13 cellular contexts compared by ENCODE assay signal in the genomic region with DNA sequence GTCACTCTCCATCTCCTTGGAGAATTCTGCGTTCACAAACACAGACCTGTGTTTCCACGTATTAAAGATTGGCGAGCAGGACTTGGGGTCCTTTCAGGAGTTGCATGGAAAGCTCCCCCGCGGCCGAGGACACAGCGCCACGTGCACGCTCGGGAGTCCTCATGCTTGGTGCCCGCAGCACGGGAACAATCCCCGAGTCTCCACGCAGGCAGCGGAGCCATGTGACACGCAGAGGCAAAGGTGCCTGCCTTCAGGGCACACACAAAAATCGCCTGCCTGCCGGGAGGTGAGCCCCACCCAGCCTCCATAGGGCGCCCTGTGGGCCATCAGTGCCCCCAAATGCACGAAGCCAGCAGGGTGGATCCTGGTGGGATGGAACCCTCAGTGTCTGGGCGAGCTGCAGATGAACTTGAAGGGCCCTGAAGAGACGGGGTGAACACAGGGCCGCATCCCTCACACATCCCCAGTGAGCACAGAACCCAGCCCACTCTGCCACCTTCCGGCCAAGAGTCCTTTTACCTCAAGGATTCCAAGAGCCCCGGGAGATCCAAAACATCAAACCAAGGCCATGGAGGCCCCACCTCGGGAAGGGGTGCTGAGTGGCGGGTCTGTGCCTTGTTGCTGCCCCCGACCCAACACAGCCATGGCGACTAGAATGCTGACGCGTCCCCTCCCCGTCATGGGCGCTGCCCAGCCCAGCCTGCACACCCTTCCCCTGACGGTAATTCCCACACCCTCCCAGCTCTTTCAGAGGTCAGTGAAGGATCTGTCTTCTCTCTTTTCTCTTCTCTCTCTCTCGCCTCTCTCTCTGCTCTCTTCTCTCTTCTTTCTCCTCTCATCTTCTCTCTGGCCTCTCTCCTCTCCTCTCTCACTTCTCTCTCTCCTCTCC. TPM values are rescaled to one million over a fixed set of nuclear protein-coding genes. Genes with fewer than 3 reads are reported as not detected.
DNase-seq lines count a peak whose midpoint lies in the region; ATAC-seq and TF ChIP-seq lines count a peak whose summit lies in the region.
"Had no signal": no experiment of that assay in that cellular context is flagged by ENCODE, and none has a peak within 500 bp of the region (broad histone marks: within the 10 kb centered on the region; RNA-seq: fewer than 3 reads in every experiment).

No MANE protein-coding gene starts in this region.

- CTCF ChIA-PET in activated CD8-positive, alpha-beta T cell treated with anti-CD3 and anti-CD28 coated beads, Interleukin-2, amount 10 ng/mL, durations not matched to agents 7 days and 5 days (lab: Charles Lee) = no interaction called here

- H3K4me2 ChIP-seq in parathyroid adenoma (ENCODE audit: low read length) = no peak overlapping the region

- no peaks in the 10 kb centered on the region for H3K27me3 ChIP-seq in parathyroid adenoma (ENCODE audit: control insufficient read depth, insufficient read depth, low read length)

- no peaks in the 10 kb centered on the region for H3K9me3 ChIP-seq in parathyroid adenoma (ENCODE audit: control insufficient read depth, low read length)

- no peak overlapping the region for H3K27ac ChIP-seq in parathyroid adenoma

- H3K9ac ChIP-seq in parathyroid adenoma = no peak overlapping the region

- H3K36me3 ChIP-seq in parathyroid adenoma (ENCODE audit: control insufficient read depth, insufficient read depth, low read length) = no peaks in the 10 kb centered on the region

- peak; percentile 39 for ATAC-seq in activated CD8-positive, alpha-beta T cell treated with anti-CD3 and anti-CD28 coated beads, Interleukin-2, amount 10 ng/mL, durations not matched to agents 7 days and 5 days
- no peak for ATAC-seq in GM19035 (IDR thresholded peaks at IDR 0.05; ENCODE audit: unreplicated experiment)

- H3K27me3 Mint-ChIP-seq in activated CD8-positive, alpha-beta T cell treated with anti-CD3 and anti-CD28 coated beads, Interleukin-2, amount 10 ng/mL, durations not matched to agents 7 days and 5 days (ENCODE audit: low read depth) = no peaks in the 10 kb centered on the region

- H3K4me1 ChIP-seq in parathyroid adenoma = no peaks in the 10 kb centered on the region

- no peaks in the 10 kb centered on the region for H3K4me1 Mint-ChIP-seq in activated CD8-positive, alpha-beta T cell treated with anti-CD3 and anti-CD28 coated beads, Interleukin-2, amount 10 ng/mL, durations not matched to agents 7 days and 5 days (ENCODE audit: low read depth)

- H3K27ac Mint-ChIP-seq in activated CD8-positive, alpha-beta T cell treated with anti-CD3 and anti-CD28 coated beads, Interleukin-2, amount 10 ng/mL, durations not matched to agents 7 days and 5 days = no peak overlapping the region

- peak; percentile 18 for DNase-seq in DMS 273 (lab: John Stamatoyannopoulos, UW; ENCODE audit: unreplicated experiment)
- no peak for DNase-seq in DMS 273 treated with DMSO at 0.1 percent for 48 hours (lab: John Stamatoyannopoulos, UW)
- DNase-seq in HT-29 (ENCODE audit: low spot score) = peak; percentile 41
- DNase-seq in activated CD8-positive, alpha-beta T cell treated with anti-CD3 and anti-CD28 coated beads, Interleukin-2, amount 10 ng/mL, durations not matched to agents 7 days and 5 days = no peak
- DNase-seq in NCI-H446 (lab: John Stamatoyannopoulos, UW) = no peak
- DNase-seq in LoVo (ENCODE audit: low spot score) = no peak
- DNase-seq: activated CD4-positive, alpha-beta T cell treated with anti-CD3 and anti-CD28 coated beads for 1 hour; activated gamma-delta T cell treated with Interleukin-2 at 50 U/mL for 16 hours; caudate nucleus; NCI-H446 treated with DMSO at 0.1 percent for 48 hours had no signal

- POLR2A ChIA-PET in activated CD8-positive, alpha-beta T cell treated with anti-CD3 and anti-CD28 coated beads, Interleukin-2, amount 10 ng/mL, durations not matched to agents 7 days and 5 days (lab: Charles Lee) = no interaction called here

- H2AFZ ChIP-seq in parathyroid adenoma = no peak overlapping the region

- H3K36me3 Mint-ChIP-seq in activated CD8-positive, alpha-beta T cell treated with anti-CD3 and anti-CD28 coated beads, Interleukin-2, amount 10 ng/mL, durations not matched to agents 7 days and 5 days (ENCODE audit: low read depth) = no peaks in the 10 kb centered on the region

- H3K79me2 ChIP-seq in parathyroid adenoma = no peaks in the 10 kb centered on the region

- TF ChIP-seq CTCF in parathyroid adenoma (IDR thresholded peaks at IDR 0.05) = peak; percentile 10

- no peaks in the 10 kb centered on the region for H3K9me3 Mint-ChIP-seq in activated CD8-positive, alpha-beta T cell treated with anti-CD3 and anti-CD28 coated beads, Interleukin-2, amount 10 ng/mL, durations not matched to agents 7 days and 5 days (ENCODE audit: insufficient read depth)

- no peak overlapping the region for H3K4me3 ChIP-seq in parathyroid adenoma (ENCODE audit: low read depth, low read length)

- no peak overlapping the region for H3K4me3 Mint-ChIP-seq in activated CD8-positive, alpha-beta T cell treated with anti-CD3 and anti-CD28 coated beads, Interleukin-2, amount 10 ng/mL, durations not matched to agents 7 days and 5 days

RNA-seq across cellular contexts. Expression of gene CFAP46, which starts 55.9 kb away (rescaled TPM):
- not detected in 2 replicates for total RNA-seq in HT-29 (2014; rRNA removed; shearing (Covaris generic))
- total RNA-seq in activated CD8-positive, alpha-beta T cell treated with anti-CD3 and anti-CD28 coated beads, Interleukin-2, amount 10 ng/mL, durations not matched to agents 7 days and 5 days = not detected
- total RNA-seq: LHCN-M2 had no signal

Comparison
In these comparisons a context has a peak if more than half of its experiments do, and no peak if none do; other contexts are left out.
1. DNase-seq: peak in DMS 273 (single experiment) and HT-29 (single experiment); none in DMS 273 treated with DMSO at 0.1 percent for 48 hours (single experiment), activated CD8-positive, alpha-beta T cell treated with anti-CD3 and anti-CD28 coated beads, Interleukin-2, amount 10 ng/mL, durations not matched to agents 7 days and 5 days (single experiment), NCI-H446 (0 of 2) and LoVo (single experiment).